1 cellular context compared by ENCODE assay signal in genomic region chr22:19177164-19178064, GRCh38.
TF ChIP-seq lines count a peak whose summit lies in the region.

No MANE protein-coding gene starts in this region.

TF ChIP-seq in HepG2, 621 proteins besides CTCF, POLR2A, EP300 and RAD21 (continued from another document):
- TF ChIP-seq TBX2 (CRISPR knock-in tag; IDR thresholded peaks at IDR 0.05; ENCODE audit: borderline replicate concordance) (peak; percentile 9; the same call in 1 of the 2 replicates), MXD4 (CRISPR knock-in tag; IDR thresholded peaks at IDR 0.05) (no peak), JDP2 (CRISPR knock-in tag; IDR thresholded peaks at IDR 0.05; ENCODE audit: borderline replicate concordance) (no peak), SETDB1 (CRISPR knock-in tag; IDR thresholded peaks at IDR 0.05; ENCODE audit: borderline replicate concordance) (no peak), RBFOX2 (IDR thresholded peaks at IDR 0.05; ENCODE audit: low read depth, low read length) (peak; percentile 40)
